18 cellular contexts compared by ENCODE assay signal in the genomic region with DNA sequence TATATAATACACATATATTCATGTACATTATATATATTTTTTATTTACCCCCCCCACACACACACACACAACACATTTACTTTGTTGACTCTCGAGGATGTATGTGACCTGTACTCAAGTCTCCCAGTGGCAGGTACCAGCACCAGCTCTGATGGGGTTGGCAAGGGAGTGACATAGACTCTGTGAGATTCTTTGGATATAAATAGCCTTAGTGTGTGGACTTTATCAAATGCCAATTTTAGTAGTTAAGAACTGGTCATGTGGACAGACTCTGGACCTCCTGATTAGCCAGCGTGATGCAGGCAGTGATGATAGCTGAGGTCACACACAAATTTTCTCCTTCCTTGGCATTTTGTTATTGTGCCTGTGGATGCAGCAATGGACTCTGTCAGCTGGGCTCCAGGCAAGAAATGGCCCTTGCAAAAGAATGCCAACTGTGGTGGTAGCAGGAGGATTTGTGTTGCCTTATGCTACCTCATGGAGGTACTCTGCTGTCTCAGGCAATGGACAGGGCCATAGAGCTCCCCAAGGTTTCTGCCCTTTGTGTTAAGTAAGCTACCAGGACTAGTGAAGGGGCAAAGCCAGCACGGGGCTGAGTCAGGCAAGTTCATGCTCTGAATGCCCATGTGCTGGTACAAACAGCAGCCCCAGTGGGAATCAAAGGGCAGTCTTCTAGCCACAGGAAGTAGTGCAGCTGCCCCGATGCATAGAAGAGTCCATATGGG.
"Had no signal": no experiment of that assay in that cellular context is flagged by ENCODE, and none has a peak within 500 bp of the region (broad histone marks: within the 10 kb centered on the region; RNA-seq: fewer than 3 reads in every experiment).

No MANE protein-coding gene starts in this region.

- H3K36me3 ChIP-seq: colonic mucosa, gastroesophageal sphincter, sigmoid colon, spleen, stomach, upper lobe of right lung had no signal

- H3K36me3 Mint-ChIP-seq: activated naive CD8-positive, alpha-beta T cell had no signal

- H3K27me3 Mint-ChIP-seq: activated B cell treated with CpG ODN at 0.5 μM for 24 hours; activated CD4-positive, alpha-beta T cell treated with anti-CD3 and anti-CD28 coated beads, Interleukin-2, amount 10 ng/mL, durations not matched to agents 24 days and 14 days; activated naive CD8-positive, alpha-beta T cell had no signal

- H3K4me1 ChIP-seq: colonic mucosa, gastroesophageal sphincter, sigmoid colon, spleen, stomach, testis, upper lobe of right lung had no signal

- H3K27ac Mint-ChIP-seq: activated B cell treated with CpG ODN at 0.5 μM for 24 hours; activated CD4-positive, alpha-beta T cell treated with anti-CD3 and anti-CD28 coated beads, Interleukin-2, amount 10 ng/mL, durations not matched to agents 24 days and 14 days; activated CD8-positive, alpha-beta T cell treated with anti-CD3 and anti-CD28 coated beads, Interleukin-2, amount 10 ng/mL, durations not matched to agents 7 days and 5 days; activated naive CD8-positive, alpha-beta T cell; activated T-cell treated with anti-CD3 and anti-CD28 coated beads, Interleukin-2, amount 50 U/mL, for 72 hours had no signal

- H3K27ac ChIP-seq: colonic mucosa, gastroesophageal sphincter, sigmoid colon, spleen, stomach, testis, upper lobe of right lung had no signal

- H3K4me3 ChIP-seq: colonic mucosa, gastroesophageal sphincter, sigmoid colon, spleen, stomach, testis, upper lobe of right lung had no signal

- H3K9me3 ChIP-seq: colonic mucosa, gastroesophageal sphincter, sigmoid colon, spleen, testis, upper lobe of right lung had no signal

- DNase-seq: activated B cell treated with CpG ODN at 0.5 μM for 24 hours; activated CD4-positive, alpha-beta T cell treated with anti-CD3 and anti-CD28 coated beads, Interleukin-2, amount 10 ng/mL, durations not matched to agents 24 days and 14 days; activated CD8-positive, alpha-beta memory T cell treated with anti-CD3 and anti-CD28 coated beads, Interleukin-2, amount 50 U/mL, for 4 hours; activated CD8-positive, alpha-beta T cell treated with anti-CD3 and anti-CD28 coated beads, Interleukin-2, amount 10 ng/mL, durations not matched to agents 7 days and 5 days; activated gamma-delta T cell; activated T-cell treated with anti-CD3 and anti-CD28 coated beads, Interleukin-2, amount 50 U/mL, for 72 hours; amniotic stem cell; central memory CD4-positive, alpha-beta T cell; colonic mucosa; hippocampal formation; sigmoid colon; spleen; stomach; testis; upper lobe of right lung had no signal

- H3K27me3 ChIP-seq: colonic mucosa, gastroesophageal sphincter, sigmoid colon, spleen, stomach, testis, upper lobe of right lung had no signal

- ATAC-seq: activated CD8-positive, alpha-beta T cell treated with anti-CD3 and anti-CD28 coated beads, Interleukin-2, amount 10 ng/mL, durations not matched to agents 7 days and 5 days; activated T-cell treated with anti-CD3 and anti-CD28 coated beads, Interleukin-2, amount 50 U/mL, for 72 hours; gastroesophageal sphincter had no signal

- H3K4me3 Mint-ChIP-seq: activated B cell treated with CpG ODN at 0.5 μM for 24 hours; activated CD4-positive, alpha-beta T cell treated with anti-CD3 and anti-CD28 coated beads, Interleukin-2, amount 10 ng/mL, durations not matched to agents 24 days and 14 days; activated CD8-positive, alpha-beta T cell treated with anti-CD3 and anti-CD28 coated beads, Interleukin-2, amount 10 ng/mL, durations not matched to agents 7 days and 5 days; activated naive CD8-positive, alpha-beta T cell; activated T-cell treated with anti-CD3 and anti-CD28 coated beads, Interleukin-2, amount 50 U/mL, for 72 hours had no signal

- H3K9me3 Mint-ChIP-seq: activated CD4-positive, alpha-beta T cell treated with anti-CD3 and anti-CD28 coated beads, Interleukin-2, amount 10 ng/mL, durations not matched to agents 24 days and 14 days; nephron had no signal

- H3K4me1 Mint-ChIP-seq: activated B cell treated with CpG ODN at 0.5 μM for 24 hours; activated CD4-positive, alpha-beta T cell treated with anti-CD3 and anti-CD28 coated beads, Interleukin-2, amount 10 ng/mL, durations not matched to agents 24 days and 14 days had no signal
